ENCODE assay signal across 26 cellular contexts in genomic region chr20:61631770-61632169, GRCh38.
"Had no signal": no experiment of that assay in that cellular context is flagged by ENCODE, and none has a peak within 500 bp of the region (broad histone marks: within the 10 kb centered on the region; RNA-seq: fewer than 3 reads in every experiment).

No MANE protein-coding gene starts in this region.

- H3K36me3 ChIP-seq: ascending aorta, MG63 had no signal

- H3K27me3 Mint-ChIP-seq: activated CD4-positive, alpha-beta memory T cell treated with anti-CD3 and anti-CD28 coated beads for 36 hours; activated CD4-positive, alpha-beta T cell treated with anti-CD3 and anti-CD28 coated beads, Interleukin-2, amount 10 ng/mL, durations not matched to agents 7 days and 5 days; activated naive CD4-positive, alpha-beta T cell treated with anti-CD3 and anti-CD28 coated beads, Interleukin-2, amount 10 ng/mL, durations not matched to agents 7 days and 5 days; activated naive CD8-positive, alpha-beta T cell treated with anti-CD3 and anti-CD28 coated beads for 36 hours; IgD-negative memory B cell; T-cell had no signal

- ATAC-seq: body of pancreas, T-cell had no signal

- H3K36me3 Mint-ChIP-seq: activated CD4-positive, alpha-beta memory T cell treated with anti-CD3 and anti-CD28 coated beads for 36 hours; activated naive CD4-positive, alpha-beta T cell treated with anti-CD3 and anti-CD28 coated beads, Interleukin-2, amount 10 ng/mL, durations not matched to agents 7 days and 5 days; activated naive CD8-positive, alpha-beta T cell treated with anti-CD3 and anti-CD28 coated beads for 36 hours; IgD-negative memory B cell; T-cell had no signal

- H3K4me1 ChIP-seq: ascending aorta, body of pancreas had no signal

- H3K9me3 Mint-ChIP-seq: activated CD4-positive, alpha-beta memory T cell treated with anti-CD3 and anti-CD28 coated beads for 36 hours; activated naive CD4-positive, alpha-beta T cell treated with anti-CD3 and anti-CD28 coated beads, Interleukin-2, amount 10 ng/mL, durations not matched to agents 7 days and 5 days; activated naive CD8-positive, alpha-beta T cell treated with anti-CD3 and anti-CD28 coated beads for 36 hours; activated T-helper 2 cell treated with anti-CD3 and anti-CD28 coated beads, Interferon-gamma antibody, Interleukin-2, Interleukin-4, amounts not matched to agents 10 μg/mL and 5 μg/mL and 100 μg/mL, durations not matched to agents 14 hours and 24 hours and 36 hours had no signal

- H3K27me3 ChIP-seq: ascending aorta, body of pancreas had no signal

- H3K4me3 Mint-ChIP-seq: activated CD4-positive, alpha-beta memory T cell treated with anti-CD3 and anti-CD28 coated beads for 36 hours; activated CD4-positive, alpha-beta T cell treated with anti-CD3 and anti-CD28 coated beads, Interleukin-2, amount 10 ng/mL, durations not matched to agents 7 days and 5 days; activated naive CD4-positive, alpha-beta T cell treated with anti-CD3 and anti-CD28 coated beads, Interleukin-2, amount 10 ng/mL, durations not matched to agents 7 days and 5 days; activated naive CD8-positive, alpha-beta T cell treated with anti-CD3 and anti-CD28 coated beads for 36 hours; IgD-negative memory B cell; T-cell had no signal

- H3K4me3 ChIP-seq: ascending aorta, body of pancreas, MG63 had no signal

- DNase-seq: activated CD4-positive, alpha-beta memory T cell treated with anti-CD3 and anti-CD28 coated beads for 36 hours; activated CD4-positive, alpha-beta T cell treated with anti-CD3 and anti-CD28 coated beads, Interleukin-2, amount 10 ng/mL, durations not matched to agents 7 days and 5 days; activated CD4-positive, CD25-positive, alpha-beta regulatory T cell; activated gamma-delta T cell treated with Interleukin-2 at 50 U/mL for 16 hours; activated naive CD4-positive, alpha-beta T cell treated with anti-CD3 and anti-CD28 coated beads, Interleukin-2, amount 10 ng/mL, durations not matched to agents 7 days and 5 days; activated naive CD8-positive, alpha-beta T cell treated with anti-CD3 and anti-CD28 coated beads for 36 hours; activated T-cell treated with anti-CD3 and anti-CD28 coated beads for 4 hours; activated T-cell treated with anti-CD3 and anti-CD28 coated beads, Interleukin-2, amount 50 U/mL, for 48 hours; body of pancreas; central memory CD4-positive, alpha-beta T cell; MG63; MV-4-11; NCI-H1092 treated with DMSO at 0.1 percent for 48 hours; NCI-H1417 treated with DMSO at 0.1 percent for 48 hours; NCI-H1694; NCI-H2029; NCI-H2107; NCI-H2171 treated with DMSO at 0.1 percent for 48 hours; NCI-H226; SIG-M5; T-cell; T-helper 2 cell; T1000 had no signal

- H3K9me3 ChIP-seq: ascending aorta, body of pancreas, MG63 had no signal

- H3K27ac ChIP-seq: ascending aorta, body of pancreas had no signal

- H3K27ac Mint-ChIP-seq: activated CD4-positive, alpha-beta memory T cell treated with anti-CD3 and anti-CD28 coated beads for 36 hours; activated CD4-positive, alpha-beta T cell treated with anti-CD3 and anti-CD28 coated beads, Interleukin-2, amount 10 ng/mL, durations not matched to agents 7 days and 5 days; activated naive CD4-positive, alpha-beta T cell treated with anti-CD3 and anti-CD28 coated beads, Interleukin-2, amount 10 ng/mL, durations not matched to agents 7 days and 5 days; activated naive CD8-positive, alpha-beta T cell treated with anti-CD3 and anti-CD28 coated beads for 36 hours; activated T-helper 2 cell treated with anti-CD3 and anti-CD28 coated beads, Interferon-gamma antibody, Interleukin-2, Interleukin-4, amounts not matched to agents 10 μg/mL and 5 μg/mL and 100 μg/mL, durations not matched to agents 14 hours and 24 hours and 36 hours; IgD-negative memory B cell; T-cell had no signal

- H3K4me1 Mint-ChIP-seq: activated CD4-positive, alpha-beta T cell treated with anti-CD3 and anti-CD28 coated beads, Interleukin-2, amount 10 ng/mL, durations not matched to agents 7 days and 5 days; activated naive CD4-positive, alpha-beta T cell treated with anti-CD3 and anti-CD28 coated beads, Interleukin-2, amount 10 ng/mL, durations not matched to agents 7 days and 5 days; activated naive CD8-positive, alpha-beta T cell treated with anti-CD3 and anti-CD28 coated beads for 36 hours; IgD-negative memory B cell; T-cell had no signal
